ENCODE assay signal across 13 cellular contexts in the genomic region with DNA sequence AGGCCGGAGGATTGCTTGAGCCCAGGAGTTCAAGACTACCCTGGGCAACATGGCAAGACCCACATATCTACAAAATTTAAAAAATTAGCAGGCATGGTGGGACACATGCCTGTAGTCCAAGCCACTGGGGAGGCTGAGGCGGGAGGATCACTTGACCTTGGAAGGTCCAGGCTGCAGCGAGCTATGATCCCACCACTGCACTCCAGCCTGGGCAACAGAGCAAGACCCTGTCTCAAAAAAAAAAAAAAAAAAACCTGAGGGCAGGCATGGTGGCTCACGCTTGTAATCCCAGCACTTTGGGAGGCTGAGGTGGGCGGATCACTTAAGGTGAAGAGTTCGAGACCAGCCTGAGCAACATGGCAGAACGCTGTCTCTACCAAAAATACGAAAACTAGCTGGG. TPM values are rescaled to one million over a fixed set of nuclear protein-coding genes. Genes with fewer than 3 reads are reported as not detected.
"Had no signal": no experiment of that assay in that cellular context is flagged by ENCODE, and none has a peak within 500 bp of the region (broad histone marks: within the 10 kb centered on the region; RNA-seq: fewer than 3 reads in every experiment).

No MANE protein-coding gene starts in this region.

RNA-seq across cellular contexts. Expression of gene CKM, which starts 13.4 kb away (rescaled TPM):
- total RNA-seq: chondrocyte, dermis microvascular lymphatic vessel endothelial cell, esophagus squamous epithelium, kidney, left lobe of liver, mesenteric fat pad, mesothelial cell of epicardium had no signal
- polyA plus RNA-seq: immature natural killer cell had no signal

RNA-seq across cellular contexts. Expression of gene KLC3, which starts 31.2 kb away (rescaled TPM):
- total RNA-seq: colonic mucosa, left colon, left lobe of liver, left ventricle myocardium superior, mesenteric fat pad, mucosa of descending colon, myocyte had no signal
- polyA plus RNA-seq: immature natural killer cell had no signal
